ENCODE assay signal across 15 cellular contexts in the genomic region with DNA sequence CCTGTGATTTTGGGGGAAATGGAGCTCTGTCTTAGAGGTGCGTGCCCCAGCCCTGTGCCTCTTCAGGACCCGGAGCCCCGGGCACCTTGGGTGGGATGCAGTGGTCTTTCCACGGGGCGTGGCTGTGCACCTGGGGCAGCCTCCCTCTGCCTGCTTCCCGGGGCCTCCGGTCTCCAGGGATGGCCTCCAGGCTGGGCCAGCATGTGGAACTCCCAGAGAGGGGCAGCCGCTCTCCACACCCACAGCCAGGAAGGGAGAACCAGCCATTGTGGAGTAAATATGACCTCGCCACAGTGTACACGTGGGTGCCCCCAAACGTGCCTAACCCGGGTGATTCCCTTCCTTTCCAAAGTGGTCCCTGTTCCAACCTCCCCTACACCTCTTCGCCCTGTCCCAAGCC. TPM values are rescaled to one million over a fixed set of nuclear protein-coding genes. Genes with fewer than 3 reads are reported as not detected.
A peak's percentile ranks its signal among the peaks of the same experiment; 100 is the strongest.
DNase-seq lines count a peak whose midpoint lies in the region; ATAC-seq and TF ChIP-seq lines count a peak whose summit lies in the region.
"Had no signal": no experiment of that assay in that cellular context is flagged by ENCODE, and none has a peak within 500 bp of the region (broad histone marks: within the 10 kb centered on the region; RNA-seq: fewer than 3 reads in every experiment).

No MANE protein-coding gene starts in this region.

- no peaks in the 10 kb centered on the region for H3K36me3 ChIP-seq in lower lobe of right lung
- H3K36me3 ChIP-seq: BLaER1 treated with 17β-estradiol and CSF1 and Interleukin-3, amounts not matched to agents 10 nM and 100 nM had no signal

- intact Hi-C loops in CD14-positive monocyte (cut with micrococcal nuclease) (no loop called here), lower lobe of right lung (cut with DNase I) (no loop called here)

- no peaks in the 10 kb centered on the region for H3K27me3 Mint-ChIP-seq in activated naive CD4-positive, alpha-beta T cell treated with anti-CD3 and anti-CD28 coated beads, Interleukin-2, amount 50 U/mL, for 24 hours
- H3K27me3 Mint-ChIP-seq in CD14-positive monocyte (ENCODE audit: low read depth in 3 of 3) = peaks cover 4 to 9% (median 8%) of the 10 kb centered on the region in 3 donors
- peaks cover 17% of the 10 kb centered on the region for H3K27me3 Mint-ChIP-seq in stimulated activated memory B cell treated with anti-CD40 and anti-IgM and Interleukin-4, amounts not matched to agents 10 μg/mL and 1 μg/mL and 100 μg/mL, for 72 hours
- H3K27me3 Mint-ChIP-seq: CD4-positive, alpha-beta T cell had no signal

- DNase-seq in activated naive CD4-positive, alpha-beta T cell treated with Interleukin-2 at 50 U/mL for 16 hours = no peak
- DNase-seq in CD14-positive monocyte (ENCODE audit: low spot score) = peak; percentile 22
- DNase-seq in lower lobe of right lung = peak; percentile 41
- no peak for DNase-seq in NCI-H1105 treated with DMSO at 0.1 percent for 48 hours (lab: John Stamatoyannopoulos, UW)
- DNase-seq: 8988T; AML-193; Calu3; CD4-positive, alpha-beta T cell; DMS 273 treated with DMSO at 0.1 percent for 48 hours had no signal

- H3K36me3 Mint-ChIP-seq in activated naive CD4-positive, alpha-beta T cell treated with anti-CD3 and anti-CD28 coated beads, Interleukin-2, amount 50 U/mL, for 24 hours = no peaks in the 10 kb centered on the region
- H3K36me3 Mint-ChIP-seq in CD14-positive monocyte = no peaks in the 10 kb centered on the region
- H3K36me3 Mint-ChIP-seq in stimulated activated memory B cell treated with anti-CD40 and anti-IgM and Interleukin-4, amounts not matched to agents 10 μg/mL and 1 μg/mL and 100 μg/mL, for 72 hours = no peaks in the 10 kb centered on the region

- H3K4me3 Mint-ChIP-seq in activated naive CD4-positive, alpha-beta T cell treated with anti-CD3 and anti-CD28 coated beads, Interleukin-2, amount 50 U/mL, for 24 hours = no peak overlapping the region
- no peak overlapping the region for H3K4me3 Mint-ChIP-seq in CD14-positive monocyte
- H3K4me3 Mint-ChIP-seq in stimulated activated memory B cell treated with anti-CD40 and anti-IgM and Interleukin-4, amounts not matched to agents 10 μg/mL and 1 μg/mL and 100 μg/mL, for 72 hours = no peak overlapping the region
- H3K4me3 Mint-ChIP-seq: CD4-positive, alpha-beta T cell had no signal

- ATAC-seq in lower lobe of right lung = no peak
- ATAC-seq in stimulated activated memory B cell treated with anti-CD40 and anti-IgM and Interleukin-4, amounts not matched to agents 10 μg/mL and 1 μg/mL and 100 μg/mL, for 72 hours = peak; percentile 5
- no peak for ATAC-seq in HG03159 (IDR thresholded peaks at IDR 0.05; ENCODE audit: unreplicated experiment)
- ATAC-seq: HCT116 had no signal

- no peaks in the 10 kb centered on the region for H3K27me3 ChIP-seq in lower lobe of right lung (ENCODE audit: low read depth)
- H3K27me3 ChIP-seq: BLaER1 treated with 17β-estradiol and CSF1 and Interleukin-3, amounts not matched to agents 10 nM and 100 nM had no signal

- H3K9me3 Mint-ChIP-seq in activated naive CD4-positive, alpha-beta T cell treated with anti-CD3 and anti-CD28 coated beads, Interleukin-2, amount 50 U/mL, for 24 hours = no peaks in the 10 kb centered on the region
- peaks cover 0 to 1% (median 0%) of the 10 kb centered on the region in 7 donors for H3K9me3 Mint-ChIP-seq in CD14-positive monocyte
- no peaks in the 10 kb centered on the region for H3K9me3 Mint-ChIP-seq in stimulated activated memory B cell treated with anti-CD40 and anti-IgM and Interleukin-4, amounts not matched to agents 10 μg/mL and 1 μg/mL and 100 μg/mL, for 72 hours
- H3K9me3 Mint-ChIP-seq: CD4-positive, alpha-beta T cell had no signal

- H3K27ac Mint-ChIP-seq in activated naive CD4-positive, alpha-beta T cell treated with anti-CD3 and anti-CD28 coated beads, Interleukin-2, amount 50 U/mL, for 24 hours = peak overlapping the region; percentile 37
- no peak overlapping the region for H3K27ac Mint-ChIP-seq in CD14-positive monocyte
- no peak overlapping the region for H3K27ac Mint-ChIP-seq in stimulated activated memory B cell treated with anti-CD40 and anti-IgM and Interleukin-4, amounts not matched to agents 10 μg/mL and 1 μg/mL and 100 μg/mL, for 72 hours
- H3K27ac Mint-ChIP-seq: CD4-positive, alpha-beta T cell had no signal

- H3K4me1 ChIP-seq in lower lobe of right lung = no peaks in the 10 kb centered on the region

- no peaks in the 10 kb centered on the region for H3K4me1 Mint-ChIP-seq in activated naive CD4-positive, alpha-beta T cell treated with anti-CD3 and anti-CD28 coated beads, Interleukin-2, amount 50 U/mL, for 24 hours
- no peaks in the 10 kb centered on the region for H3K4me1 Mint-ChIP-seq in CD14-positive monocyte
- no peaks in the 10 kb centered on the region for H3K4me1 Mint-ChIP-seq in stimulated activated memory B cell treated with anti-CD40 and anti-IgM and Interleukin-4, amounts not matched to agents 10 μg/mL and 1 μg/mL and 100 μg/mL, for 72 hours

- no peak overlapping the region for H3K4me3 ChIP-seq in lower lobe of right lung
- H3K4me3 ChIP-seq: BLaER1 treated with 17β-estradiol and CSF1 and Interleukin-3, amounts not matched to agents 10 nM and 100 nM had no signal

- no peak overlapping the region for H3K27ac ChIP-seq in lower lobe of right lung
- H3K27ac ChIP-seq: BLaER1 treated with 17β-estradiol and CSF1 and Interleukin-3, amounts not matched to agents 10 nM and 100 nM had no signal

- no peaks in the 10 kb centered on the region for H3K9me3 ChIP-seq in lower lobe of right lung
- H3K9me3 ChIP-seq: BLaER1 treated with 17β-estradiol and CSF1 and Interleukin-3, amounts not matched to agents 10 nM and 100 nM had no signal

- TF ChIP-seq CTCF in CD14-positive monocyte (IDR thresholded peaks at IDR 0.05) = no peak
- TF ChIP-seq CTCF in lower lobe of right lung (IDR thresholded peaks at IDR 0.05) = no peak

RNA-seq across cellular contexts. Expression of a gene that starts 52.6 kb away (rescaled TPM):
- not detected for polyA plus RNA-seq in CD14-positive monocyte
- 0.18 TPM for total RNA-seq in lower lobe of right lung
- total RNA-seq: HT-29 had no signal

Comparison
In these comparisons a context has a peak if more than half of its experiments do, and no peak if none do; other contexts are left out.
1. DNase-seq: peak in CD14-positive monocyte (single experiment) and lower lobe of right lung (single experiment); none in activated naive CD4-positive, alpha-beta T cell treated with Interleukin-2 at 50 U/mL for 16 hours (single experiment) and NCI-H1105 treated with DMSO at 0.1 percent for 48 hours (single experiment).